ENCODE assay signal across 8 cellular contexts in the genomic region with DNA sequence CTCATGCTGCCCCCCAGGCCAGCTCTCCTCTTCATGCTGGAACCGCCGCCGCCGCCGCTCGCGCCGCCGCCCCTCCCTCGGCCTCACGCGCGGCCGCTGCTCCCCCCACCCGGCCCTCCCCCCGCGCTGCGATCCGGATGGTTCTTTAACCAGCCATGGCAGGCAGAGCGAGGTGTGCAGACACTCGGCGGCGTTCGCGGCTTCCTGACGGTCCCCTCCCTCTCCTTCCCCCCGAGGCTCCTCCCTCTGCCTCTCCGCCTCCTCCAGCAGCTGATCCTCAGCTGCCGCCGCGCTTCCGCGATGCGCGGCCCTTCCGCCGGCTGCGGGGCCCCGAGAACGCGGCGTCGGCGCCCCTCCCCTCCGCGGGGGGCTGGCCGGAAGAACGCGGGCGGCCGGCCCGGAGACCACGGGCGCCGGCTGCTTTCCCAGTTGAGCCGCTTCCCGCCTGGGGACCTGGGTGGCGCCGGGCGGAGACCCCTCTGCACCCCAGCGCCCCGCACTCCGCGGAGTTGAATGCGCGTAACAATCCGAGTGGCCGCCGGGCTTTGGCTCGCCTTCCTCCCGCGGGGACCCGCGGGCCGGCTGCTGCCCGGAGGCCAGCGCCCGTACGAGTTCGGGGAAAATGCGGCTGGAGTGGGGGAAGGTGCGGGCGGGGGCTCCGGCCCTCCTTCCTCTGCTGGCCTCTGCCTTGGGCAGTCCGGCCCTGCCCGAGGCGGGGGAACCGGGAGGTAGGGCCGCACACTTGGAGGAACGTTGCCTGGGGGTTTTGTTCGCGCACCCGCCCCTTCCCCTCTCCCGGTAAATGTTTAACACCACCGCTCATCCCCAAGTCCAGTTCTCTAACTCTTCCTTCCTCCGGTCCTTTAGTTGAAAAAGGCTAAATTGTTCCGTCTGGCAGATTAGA. TPM values are rescaled to one million over a fixed set of nuclear protein-coding genes. Genes with fewer than 3 reads are reported as not detected.
DNase-seq lines count a peak whose midpoint lies in the region; ATAC-seq and TF ChIP-seq lines count a peak whose summit lies in the region.

A gene with protein sequence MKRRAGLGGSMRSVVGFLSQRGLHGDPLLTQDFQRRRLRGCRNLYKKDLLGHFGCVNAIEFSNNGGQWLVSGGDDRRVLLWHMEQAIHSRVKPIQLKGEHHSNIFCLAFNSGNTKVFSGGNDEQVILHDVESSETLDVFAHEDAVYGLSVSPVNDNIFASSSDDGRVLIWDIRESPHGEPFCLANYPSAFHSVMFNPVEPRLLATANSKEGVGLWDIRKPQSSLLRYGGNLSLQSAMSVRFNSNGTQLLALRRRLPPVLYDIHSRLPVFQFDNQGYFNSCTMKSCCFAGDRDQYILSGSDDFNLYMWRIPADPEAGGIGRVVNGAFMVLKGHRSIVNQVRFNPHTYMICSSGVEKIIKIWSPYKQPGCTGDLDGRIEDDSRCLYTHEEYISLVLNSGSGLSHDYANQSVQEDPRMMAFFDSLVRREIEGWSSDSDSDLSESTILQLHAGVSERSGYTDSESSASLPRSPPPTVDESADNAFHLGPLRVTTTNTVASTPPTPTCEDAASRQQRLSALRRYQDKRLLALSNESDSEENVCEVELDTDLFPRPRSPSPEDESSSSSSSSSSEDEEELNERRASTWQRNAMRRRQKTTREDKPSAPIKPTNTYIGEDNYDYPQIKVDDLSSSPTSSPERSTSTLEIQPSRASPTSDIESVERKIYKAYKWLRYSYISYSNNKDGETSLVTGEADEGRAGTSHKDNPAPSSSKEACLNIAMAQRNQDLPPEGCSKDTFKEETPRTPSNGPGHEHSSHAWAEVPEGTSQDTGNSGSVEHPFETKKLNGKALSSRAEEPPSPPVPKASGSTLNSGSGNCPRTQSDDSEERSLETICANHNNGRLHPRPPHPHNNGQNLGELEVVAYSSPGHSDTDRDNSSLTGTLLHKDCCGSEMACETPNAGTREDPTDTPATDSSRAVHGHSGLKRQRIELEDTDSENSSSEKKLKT (minus strand): TSS at position 176 of the 904 bp plus-strand sequence. CDS start 141 bp downstream, at position 35.

- peak within 1 kb of the TSS; percentile 94 for H3K4me3 Mint-ChIP-seq in activated naive CD8-positive, alpha-beta T cell

- H2AFZ ChIP-seq in osteoblast (ENCODE audit: low read length), result peak within 1 kb of the TSS; percentile 93

- H3K4me3 ChIP-seq in osteoblast (ENCODE audit: insufficient read depth, low read length), result peak within 1 kb of the TSS; percentile 91
- H3K4me3 ChIP-seq in testis, result peak within 1 kb of the TSS; percentile 93 to 97

- peak; percentile 98 for DNase-seq in GM10248 (ENCODE audit: extremely low spot score)
- peak; percentile 90 for DNase-seq in NCI-H1105 treated with DMSO at 0.1 percent for 48 hours (lab: John Stamatoyannopoulos, UW)
- peak; percentile 75 for DNase-seq in SKM-1 treated with dmso at 0.1 percent for 144 hours (lab: John Stamatoyannopoulos, UW; ENCODE audit: unreplicated experiment)
- DNase-seq in glomerular visceral epithelial cell (ENCODE audit: extremely low spot score), result peak; percentile 97
- peak; percentile 99 for DNase-seq in osteoblast (ENCODE audit: insufficient read length, low spot score, missing footprints)
- peak; percentile 96 for DNase-seq in testis

- 0 to 1% methylated on average over 15 to 56 of the region's 97 CpGs for WGBS in testis, 2 donors

- CTCF ChIA-PET in GM10248 (lab: Yijun Ruan, JAX), result interaction anchor here (1.1 to 1.2 kb wide), 2 partner anchors 18 to 39 kb away, joined by 4 read pairs; a partner anchor contains a TSS

- H3K27ac ChIP-seq in osteoblast (ENCODE audit: low read depth, low read length), result peak within 1 kb of the TSS; percentile 69
- H3K27ac ChIP-seq in testis, result peak within 1 kb of the TSS; percentile 89 to 97

- H3K36me3 ChIP-seq in osteoblast (ENCODE audit: insufficient read depth, low read length) (peaks cover 5% of the 10 kb centered on the region), testis (ENCODE audit: low read depth, missing control alignments) (no peaks in the 10 kb centered on the region)

- H3K27me3 ChIP-seq in osteoblast (ENCODE audit: insufficient read depth, low read length) (peaks cover 7% of the 10 kb centered on the region), testis (no peaks in the 10 kb centered on the region)

- H3K27ac Mint-ChIP-seq in activated naive CD8-positive, alpha-beta T cell, result peak within 1 kb of the TSS; percentile 89

- peaks cover 32% of the 10 kb centered on the region for H3K4me1 Mint-ChIP-seq in activated naive CD8-positive, alpha-beta T cell (ENCODE audit: low read depth)

- no peaks in the 10 kb centered on the region for H3K9me3 Mint-ChIP-seq in activated naive CD8-positive, alpha-beta T cell (ENCODE audit: low read depth)

- peak; percentile 43 for TF ChIP-seq POLR2A in testis (IDR thresholded peaks at IDR 0.05)

- H4K20me1 ChIP-seq in osteoblast (ENCODE audit: insufficient read depth, low read length), result peaks cover 15% of the 10 kb centered on the region

- TF ChIP-seq CTCF in GM10248 (IDR thresholded peaks at IDR 0.05; ENCODE audit: control extremely low read depth, extremely low read depth, low read depth, missing control alignments) (no peak), osteoblast (IDR thresholded peaks at IDR 0.05; ENCODE audit: extremely low read depth, low read depth, low read length) (no peak), testis (IDR thresholded peaks at IDR 0.05) (peak in 1 of 3 experiments; percentile 3)

- H3K9me3 ChIP-seq in osteoblast (ENCODE audit: low read depth, low read length) (no peaks in the 10 kb centered on the region), testis (no peaks in the 10 kb centered on the region)

- ATAC-seq in HG02610 (IDR thresholded peaks at IDR 0.05; ENCODE audit: unreplicated experiment), result peak; percentile 90

- H3K27me3 Mint-ChIP-seq in activated naive CD8-positive, alpha-beta T cell, result no peaks in the 10 kb centered on the region

- intact Hi-C loops in testis (cut with DNase I; ENCODE audit: low total_unique reads), result no loop called here

- peaks cover 3% of the 10 kb centered on the region for H3K36me3 Mint-ChIP-seq in activated naive CD8-positive, alpha-beta T cell

- H3K4me1 ChIP-seq in osteoblast (ENCODE audit: insufficient read depth, low read length), result peaks cover 35% of the 10 kb centered on the region
- H3K4me1 ChIP-seq in testis, result peaks cover 19% of the 10 kb centered on the region

- POLR2A ChIA-PET in GM10248 (lab: Yijun Ruan, JAX), result interaction anchor here (0.5 to 1.6 kb wide), 2 partner anchors 60 to 245 kb away, joined by 3 to 6 read pairs; a partner anchor contains a TSS

- peaks cover 44% of the 10 kb centered on the region for H3K79me2 ChIP-seq in osteoblast (ENCODE audit: insufficient read depth, low read length)

- H3K4me2 ChIP-seq in osteoblast (ENCODE audit: insufficient read depth, low read length), result peak within 1 kb of the TSS; percentile 88

RNA-seq across cellular contexts. Expression of the gene that starts here (rescaled TPM):
- total RNA-seq in osteoblast, result 38.7 and 41.3 TPM in 2 replicates
- total RNA-seq in testis, result 100 to 1,000 TPM in 1 of 2 donors, 10 to 100 TPM in 1; 97.7 to 129 TPM
- polyA plus RNA-seq in testis (ENCODE audit: insufficient read depth, low read depth, low replicate concordance), result 168 TPM

Comparison
In these comparisons a context has a peak if more than half of its experiments do, and no peak if none do; other contexts are left out.
1. Peak in every context shown above with its lines: DNase-seq, ATAC-seq, H3K4me3 ChIP-seq and H3K27ac ChIP-seq.